1 cellular context compared by ENCODE assay signal in the genomic region with DNA sequence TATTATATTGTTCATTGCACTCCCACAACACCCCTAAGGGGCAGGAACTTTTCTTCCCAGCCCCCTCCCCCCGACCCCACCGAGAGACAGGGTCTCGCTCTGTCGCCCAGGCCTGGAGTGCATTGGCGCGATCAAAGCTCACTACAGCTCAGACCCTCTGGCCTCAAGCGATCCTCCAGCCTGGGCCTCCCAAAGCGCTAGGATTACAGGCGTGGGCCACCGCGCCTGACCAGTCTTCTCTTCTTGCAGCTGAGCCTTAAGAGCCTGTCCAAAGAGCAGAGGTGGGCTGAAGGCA.
A peak's percentile ranks its signal among the peaks of the same experiment; 100 is the strongest.
TF ChIP-seq lines count a peak whose summit lies in the region.

No MANE protein-coding gene starts in this region.

TF ChIP-seq in K562, 482 proteins besides CTCF, POLR2A, EP300 and RAD21:
- TF ChIP-seq CBX1 (IDR thresholded peaks at IDR 0.05; ENCODE audit: low read depth) (0 out of 2 replicates have a peak, but pooled peaks have one; percentile 0), PHF8 (IDR thresholded peaks at IDR 0.05; ENCODE audit: borderline replicate concordance, low read length) (peak; percentile 57; the same call in 1 of the 2 replicates), ZFX (CRISPR knock-in tag; IDR thresholded peaks at IDR 0.05) (peak; percentile 40; the same call in 1 of the 2 replicates), PYGO2 (tag; IDR thresholded peaks at IDR 0.05) (no peak), RBM22 (IDR thresholded peaks at IDR 0.05; ENCODE audit: low read depth, low read length, poor library complexity, severe bottlenecking) (no peak), ZNF639 (CRISPR knock-in tag; conservative IDR thresholded peaks at IDR 0.05 in 1 of 2, IDR thresholded peaks at IDR 0.05 in 1 of 2) (no peak), ZBTB8A (IDR thresholded peaks at IDR 0.05; ENCODE audit: partially characterized antibody) (no peak), ZNF121 (CRISPR knock-in tag; conservative IDR thresholded peaks at IDR 0.05) (no peak)
- TF ChIP-seq, protein P1, sequence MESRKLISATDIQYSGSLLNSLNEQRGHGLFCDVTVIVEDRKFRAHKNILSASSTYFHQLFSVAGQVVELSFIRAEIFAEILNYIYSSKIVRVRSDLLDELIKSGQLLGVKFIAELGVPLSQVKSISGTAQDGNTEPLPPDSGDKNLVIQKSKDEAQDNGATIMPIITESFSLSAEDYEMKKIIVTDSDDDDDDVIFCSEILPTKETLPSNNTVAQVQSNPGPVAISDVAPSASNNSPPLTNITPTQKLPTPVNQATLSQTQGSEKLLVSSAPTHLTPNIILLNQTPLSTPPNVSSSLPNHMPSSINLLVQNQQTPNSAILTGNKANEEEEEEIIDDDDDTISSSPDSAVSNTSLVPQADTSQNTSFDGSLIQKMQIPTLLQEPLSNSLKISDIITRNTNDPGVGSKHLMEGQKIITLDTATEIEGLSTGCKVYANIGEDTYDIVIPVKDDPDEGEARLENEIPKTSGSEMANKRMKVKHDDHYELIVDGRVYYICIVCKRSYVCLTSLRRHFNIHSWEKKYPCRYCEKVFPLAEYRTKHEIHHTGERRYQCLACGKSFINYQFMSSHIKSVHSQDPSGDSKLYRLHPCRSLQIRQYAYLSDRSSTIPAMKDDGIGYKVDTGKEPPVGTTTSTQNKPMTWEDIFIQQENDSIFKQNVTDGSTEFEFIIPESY (CRISPR knock-in tag; IDR thresholded peaks at IDR 0.05) = peak; percentile 94
